36 cellular contexts compared by ENCODE assay signal in the genomic region with DNA sequence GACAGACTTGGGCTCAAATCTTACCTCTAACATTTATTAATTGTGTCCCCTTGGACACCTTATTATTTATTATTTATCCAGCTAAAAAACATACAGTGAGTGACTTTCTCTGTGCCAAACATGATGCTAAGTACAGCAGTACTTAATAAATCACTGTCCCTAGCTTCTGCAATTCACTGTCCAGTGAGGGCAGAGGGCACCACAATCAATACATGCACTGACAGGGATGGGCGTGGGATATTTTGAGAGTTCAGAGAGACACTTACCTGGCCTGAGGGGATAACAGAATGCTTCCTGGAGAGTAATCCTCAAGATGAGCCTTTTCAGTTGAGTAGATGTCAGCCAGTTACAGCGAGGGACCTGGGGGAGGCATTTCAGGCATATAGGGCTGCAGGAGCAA. TPM values are rescaled to one million over a fixed set of nuclear protein-coding genes. Genes with fewer than 3 reads are reported as not detected.
"Had no signal": no experiment of that assay in that cellular context is flagged by ENCODE, and none has a peak within 500 bp of the region (broad histone marks: within the 10 kb centered on the region; RNA-seq: fewer than 3 reads in every experiment).

No MANE protein-coding gene starts in this region.

- H3K4me3 ChIP-seq: neural progenitor cell, ovary, psoas muscle, skin epidermis, smooth muscle cell, spleen, suprapubic skin, testis, tibial artery, transverse colon, upper lobe of right lung, uterus had no signal

- H3K36me3 ChIP-seq: neural progenitor cell, ovary, spleen, suprapubic skin, tibial artery, transverse colon, upper lobe of right lung, uterus had no signal

- H3K27ac ChIP-seq: neural progenitor cell, ovary, parathyroid adenoma, psoas muscle, skin epidermis, spleen, suprapubic skin, testis, tibial artery, transverse colon, upper lobe of right lung, uterus had no signal

- H3K9ac ChIP-seq: neural progenitor cell, parathyroid adenoma had no signal

- H3K27ac Mint-ChIP-seq: naive thymus-derived CD8-positive, alpha-beta T cell; nephron; neural progenitor cell; progenitor cell of endocrine pancreas; stimulated activated memory B cell treated with anti-CD40 and anti-IgM and Interleukin-4, amounts not matched to agents 10 μg/mL and 1 μg/mL and 100 μg/mL, for 72 hours; stimulated activated naive CD8-positive, alpha-beta T cell treated with anti-CD3 and anti-CD28 coated beads, Interleukin-15, amount 100 ng/mL, for 72 hours; type B pancreatic cell had no signal

- H3K4me2 ChIP-seq: neural progenitor cell, smooth muscle cell had no signal

- H3K36me3 Mint-ChIP-seq: naive thymus-derived CD8-positive, alpha-beta T cell; neural progenitor cell; stimulated activated memory B cell treated with anti-CD40 and anti-IgM and Interleukin-4, amounts not matched to agents 10 μg/mL and 1 μg/mL and 100 μg/mL, for 72 hours; type B pancreatic cell had no signal

- ATAC-seq: naive thymus-derived CD8-positive, alpha-beta T cell; psoas muscle; right cardiac atrium; sciatic nerve; stimulated activated memory B cell treated with anti-CD40 and anti-IgM and Interleukin-4, amounts not matched to agents 10 μg/mL and 1 μg/mL and 100 μg/mL, for 72 hours; stimulated activated naive CD8-positive, alpha-beta T cell treated with anti-CD3 and anti-CD28 coated beads, Interleukin-15, amount 100 ng/mL, for 72 hours; stimulated activated naive CD8-positive, alpha-beta T cell treated with anti-CD3 and anti-CD28 coated beads, Interleukin-15, Interleukin-2, amounts not matched to agents 100 U/mL and 50 U/mL, for 24 hours; upper lobe of right lung had no signal

- H3K9me3 Mint-ChIP-seq: stimulated activated memory B cell treated with anti-CD40 and anti-IgM and Interleukin-4, amounts not matched to agents 10 μg/mL and 1 μg/mL and 100 μg/mL, for 72 hours had no signal

- H3K4me1 ChIP-seq: neural progenitor cell, parathyroid adenoma, psoas muscle, spleen, suprapubic skin, testis, tibial artery, transverse colon, upper lobe of right lung, uterus had no signal

- DNase-seq: naive thymus-derived CD8-positive, alpha-beta T cell; occipital lobe; ovary; posterior cingulate gyrus; psoas muscle; right cardiac atrium; spleen; stimulated activated CD4-positive, alpha-beta T cell treated with anti-CD3 and anti-CD28 coated beads, Interleukin-12 subunit alpha, Interleukin-12 subunit beta, amount 100 ng/mL, for 4 hours; stimulated activated CD4-positive, alpha-beta T cell treated with anti-CD3 and anti-CD28 coated beads, Interleukin-1b, Interleukin-23, amount 100 ng/mL, for 48 hours; stimulated activated CD4-positive, alpha-beta T cell treated with anti-CD3 and anti-CD28 coated beads, Interleukin-4, amount 100 ng/mL, for 1 hour; stimulated activated CD4-positive, alpha-beta T cell treated with anti-CD3 and anti-CD28 coated beads, Interleukin-4, amount 100 ng/mL, for 4 hours; stimulated activated CD8-positive, alpha-beta memory T cell treated with anti-CD3 and anti-CD28 coated beads, Interleukin-4, amount 100 ng/mL, for 48 hours; stimulated activated naive CD4-positive, alpha-beta T cell; stimulated activated naive CD8-positive, alpha-beta T cell treated with anti-CD3 and anti-CD28 coated beads, Interleukin-15, amount 100 ng/mL, for 72 hours; stimulated activated naive CD8-positive, alpha-beta T cell treated with anti-CD3 and anti-CD28 coated beads, Interleukin-15, Interleukin-2, amounts not matched to agents 100 U/mL and 50 U/mL, for 24 hours; substantia nigra; testis; tibial artery; transverse colon; upper lobe of right lung; uterus had no signal

- H2AFZ ChIP-seq: neural progenitor cell, parathyroid adenoma had no signal

- H3K27me3 ChIP-seq: neural progenitor cell, ovary, testis, transverse colon, uterus had no signal

- H3K79me2 ChIP-seq: parathyroid adenoma had no signal

- H3K9me3 ChIP-seq: ovary, psoas muscle, suprapubic skin, testis, tibial artery, upper lobe of right lung, uterus had no signal

- H3K4me1 Mint-ChIP-seq: naive thymus-derived CD8-positive, alpha-beta T cell; nephron; stimulated activated naive CD8-positive, alpha-beta T cell treated with anti-CD3 and anti-CD28 coated beads, Interleukin-15, amount 100 ng/mL, for 72 hours had no signal

- H3K4me3 Mint-ChIP-seq: naive thymus-derived CD8-positive, alpha-beta T cell; nephron; neural progenitor cell; stimulated activated memory B cell treated with anti-CD40 and anti-IgM and Interleukin-4, amounts not matched to agents 10 μg/mL and 1 μg/mL and 100 μg/mL, for 72 hours; stimulated activated naive CD8-positive, alpha-beta T cell treated with anti-CD3 and anti-CD28 coated beads, Interleukin-15, amount 100 ng/mL, for 72 hours; type B pancreatic cell had no signal

RNA-seq across cellular contexts. Expression of a gene that starts 9.3 kb away (rescaled TPM):
- total RNA-seq: naive thymus-derived CD8-positive, alpha-beta T cell; occipital lobe; osteoblast; ovary; progenitor cell of endocrine pancreas; psoas muscle; renal cortical epithelial cell; right cardiac atrium; sciatic nerve; smooth muscle cell; spleen; suprapubic skin; testis; transverse colon; upper lobe of right lung; urinary bladder; uterus had no signal
- polyA plus RNA-seq: naive thymus-derived CD8-positive, alpha-beta T cell; neural cell; ovary; psoas muscle; right cardiac atrium; smooth muscle cell; spleen; thymus; urinary bladder had no signal

RNA-seq across cellular contexts. Expression of a gene that starts 25.6 kb away (rescaled TPM):
- total RNA-seq: naive thymus-derived CD8-positive, alpha-beta T cell; occipital lobe; osteoblast; progenitor cell of endocrine pancreas; psoas muscle; renal cortical epithelial cell; right cardiac atrium; sciatic nerve; smooth muscle cell; suprapubic skin; testis; transverse colon; upper lobe of right lung; urinary bladder had no signal
- polyA plus RNA-seq: naive thymus-derived CD8-positive, alpha-beta T cell; neural cell; ovary; psoas muscle; right cardiac atrium; smooth muscle cell; spleen; thymus; urinary bladder had no signal

RNA-seq across cellular contexts. Expression of a gene that starts 43.8 kb away (rescaled TPM):
- total RNA-seq: naive thymus-derived CD8-positive, alpha-beta T cell; occipital lobe; osteoblast; ovary; progenitor cell of endocrine pancreas; psoas muscle; renal cortical epithelial cell; right cardiac atrium; sciatic nerve; smooth muscle cell; spleen; suprapubic skin; testis; transverse colon; upper lobe of right lung; urinary bladder; uterus had no signal
- polyA plus RNA-seq: naive thymus-derived CD8-positive, alpha-beta T cell; neural cell; ovary; psoas muscle; right cardiac atrium; smooth muscle cell; urinary bladder had no signal
